ENCODE assay signal across 14 cellular contexts in genomic region chr9:122342323-122343050, GRCh38. TPM values are rescaled to one million over a fixed set of nuclear protein-coding genes. Genes with fewer than 3 reads are reported as not detected.
DNase-seq lines count a peak whose midpoint lies in the region; ATAC-seq, FAIRE-seq and TF ChIP-seq lines count a peak whose summit lies in the region.
"Had no signal": no experiment of that assay in that cellular context is flagged by ENCODE, and none has a peak within 500 bp of the region (broad histone marks: within the 10 kb centered on the region; RNA-seq: fewer than 3 reads in every experiment).

No MANE protein-coding gene starts in this region.

- no peak for TF ChIP-seq CTCF in bronchial epithelial cell (IDR thresholded peaks at IDR 0.05; ENCODE audit: insufficient read depth, low read length, severe bottlenecking)
- TF ChIP-seq CTCF in neural progenitor cell (IDR thresholded peaks at IDR 0.05) = no peak
- TF ChIP-seq CTCF in coronary artery (IDR thresholded peaks at IDR 0.05) = no peak

- peaks cover 27% of the 10 kb centered on the region for H3K4me1 Mint-ChIP-seq in neural progenitor cell

- H3K4me2 ChIP-seq in neural progenitor cell = peak overlapping the region; percentile 51
- H3K4me2 ChIP-seq: A549, BLaER1, KMS-11 had no signal

- peak; percentile 78 for DNase-seq in H7
- no peak for DNase-seq in bronchial epithelial cell (ENCODE audit: low read depth)
- DNase-seq in neural progenitor cell (ENCODE audit: low spot score) = peak; percentile 60
- DNase-seq in AG20443 (ENCODE audit: low spot score) = no peak
- no peak for DNase-seq in SIG-M5 treated with dmso at 0.1 percent for 504 hours (lab: John Stamatoyannopoulos, UW; ENCODE audit: unreplicated experiment)
- no peak for DNase-seq in coronary artery (ENCODE audit: low spot score)
- DNase-seq: CD4-positive, CD25-positive, alpha-beta regulatory T cell; DMS53 had no signal

- no peak overlapping the region for H3K4me3 ChIP-seq in H7 (ENCODE audit: insufficient read depth, low read depth, low read length)
- H3K4me3 ChIP-seq in bronchial epithelial cell (ENCODE audit: low read depth, low read length) = no peak overlapping the region
- H3K4me3 ChIP-seq in neural progenitor cell = no peak overlapping the region
- no peak overlapping the region for H3K4me3 ChIP-seq in coronary artery
- H3K4me3 ChIP-seq: A549, BLaER1, GM12878 had no signal

- no peak overlapping the region for H3K27ac Mint-ChIP-seq in neural progenitor cell
- H3K27ac Mint-ChIP-seq: CD4-positive, CD25-positive, alpha-beta regulatory T cell had no signal

- no peak for ATAC-seq in GM18867 (IDR thresholded peaks at IDR 0.05; ENCODE audit: unreplicated experiment)
- ATAC-seq: A549, GM12878 had no signal

- H4K20me1 ChIP-seq in neural progenitor cell (ENCODE audit: low read depth) = no peaks in the 10 kb centered on the region
- H4K20me1 ChIP-seq: BLaER1 had no signal

- peaks cover 20% of the 10 kb centered on the region for H3F3A ChIP-seq in neural progenitor cell (ENCODE audit: low read depth)

- no peak overlapping the region for H3K4me3 Mint-ChIP-seq in neural progenitor cell
- H3K4me3 Mint-ChIP-seq: CD4-positive, CD25-positive, alpha-beta regulatory T cell had no signal

- H3K4me1 ChIP-seq in neural progenitor cell = peaks cover 20% of the 10 kb centered on the region

- peak; percentile 55 for FAIRE-seq in bronchial epithelial cell (lab: Jason Lieb, UNC)
- FAIRE-seq: A549, GM12878, H54 had no signal

- H3K36me3 ChIP-seq in H7 (replicated peaks; ENCODE audit: control insufficient read depth, insufficient read depth, low read length) (no peaks in the 10 kb centered on the region), bronchial epithelial cell (ENCODE audit: control insufficient read depth, insufficient read depth, low read length) (no peaks in the 10 kb centered on the region), neural progenitor cell (no peaks in the 10 kb centered on the region)
- H3K36me3 ChIP-seq: BLaER1 had no signal

- H3K9ac ChIP-seq in neural progenitor cell = no peak overlapping the region
- H3K9ac ChIP-seq: BLaER1, KMS-11 had no signal

- H3K9me3 ChIP-seq in neural progenitor cell (ENCODE audit: low read depth) = no peaks in the 10 kb centered on the region
- H3K9me3 ChIP-seq: A549, BLaER1 had no signal

- H2AFZ ChIP-seq in neural progenitor cell (replicated peaks) = no peak overlapping the region

- peaks cover 11% of the 10 kb centered on the region for H3K27me3 Mint-ChIP-seq in neural progenitor cell (ENCODE audit: insufficient read depth, low read depth)

- no peaks in the 10 kb centered on the region for H3K79me2 ChIP-seq in neural progenitor cell (ENCODE audit: low read depth)

- H3K27me3 ChIP-seq in H7 (ENCODE audit: control insufficient read depth, insufficient read depth, low read length) = peaks cover 5% of the 10 kb centered on the region
- peaks cover 3% of the 10 kb centered on the region for H3K27me3 ChIP-seq in bronchial epithelial cell (ENCODE audit: control insufficient read depth, insufficient read depth, low read length)
- H3K27me3 ChIP-seq in neural progenitor cell = peaks cover 27% of the 10 kb centered on the region

- H3K27ac ChIP-seq in neural progenitor cell (no peak overlapping the region), coronary artery (no peak overlapping the region)
- H3K27ac ChIP-seq: A549, BLaER1, KMS-11 had no signal

- H3K9me3 Mint-ChIP-seq in neural progenitor cell = no peaks in the 10 kb centered on the region

- H3K36me3 Mint-ChIP-seq in neural progenitor cell = no peaks in the 10 kb centered on the region
- H3K36me3 Mint-ChIP-seq: CD4-positive, CD25-positive, alpha-beta regulatory T cell had no signal

RNA-seq across cellular contexts. Expression of gene PTGS1, which starts 28.3 kb away (rescaled TPM):
- total RNA-seq in H7 (2014; rRNA removed; shearing (Covaris generic)) = 0.69 and 1.1 TPM in 2 replicates
- total RNA-seq in bronchial epithelial cell (0.77 and 1.3 TPM in 2 replicates), neural progenitor cell (ENCODE audit: low replicate concordance) (1.8 and 2.2 TPM in 2 replicates)

Comparison
In these comparisons a context has a peak if more than half of its experiments do, and no peak if none do; other contexts are left out.
1. DNase-seq: peak in H7 (single experiment) and neural progenitor cell (single experiment); none in bronchial epithelial cell (single experiment), AG20443 (single experiment), SIG-M5 treated with dmso at 0.1 percent for 504 hours (single experiment) and coronary artery (single experiment).